ENCODE assay signal across 1 cellular context in the genomic region with DNA sequence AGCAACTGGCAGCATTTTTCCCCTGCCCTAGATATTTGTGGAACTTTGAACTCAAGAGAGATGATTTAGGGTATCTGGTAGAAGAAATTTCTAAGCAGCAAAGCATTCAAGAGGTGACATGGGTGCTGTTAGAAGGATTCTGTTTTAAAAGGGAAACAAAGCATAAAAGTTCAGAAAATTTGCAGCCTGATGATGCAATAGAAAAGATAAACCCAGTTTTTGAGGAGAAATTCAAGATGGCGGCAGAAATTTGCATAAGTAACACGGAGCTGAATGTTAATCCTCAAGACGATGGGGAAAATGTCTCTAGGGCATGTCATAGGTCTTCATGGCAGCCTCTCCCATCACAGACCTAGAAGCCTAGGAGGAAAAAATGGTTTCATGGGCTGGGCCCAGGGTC. TPM values are rescaled to one million over a fixed set of nuclear protein-coding genes. Genes with fewer than 3 reads are reported as not detected.
"Had no signal": no experiment of that assay in that cellular context is flagged by ENCODE, and none has a peak within 500 bp of the region (broad histone marks: within the 10 kb centered on the region; RNA-seq: fewer than 3 reads in every experiment).

No MANE protein-coding gene starts in this region.

RNA-seq across cellular contexts. Expression of a gene that starts 40.5 kb away (rescaled TPM):
- total RNA-seq: SK-MEL-5 had no signal
